ENCODE assay signal across 8 cellular contexts in the genomic region with DNA sequence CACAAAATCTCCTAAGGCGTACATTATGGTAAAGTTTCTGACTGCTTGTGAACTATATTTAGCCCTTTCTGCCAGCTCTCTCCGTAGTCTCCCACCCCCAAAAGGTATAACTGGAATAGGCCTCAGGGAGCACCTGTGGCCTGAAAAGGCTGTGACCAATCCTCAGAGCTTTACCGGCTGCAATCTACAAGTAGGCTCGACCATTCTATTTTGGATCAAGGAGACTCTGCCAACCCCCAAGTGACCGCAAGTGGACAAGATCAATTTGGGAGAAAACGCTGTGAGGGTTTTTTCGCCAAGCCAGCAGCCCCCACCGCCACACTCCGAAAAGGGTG. TPM values are rescaled to one million over a fixed set of nuclear protein-coding genes. Genes with fewer than 3 reads are reported as not detected.
A peak's percentile ranks its signal among the peaks of the same experiment; 100 is the strongest.
DNase-seq lines count a peak whose midpoint lies in the region; TF ChIP-seq lines count a peak whose summit lies in the region.

No MANE protein-coding gene starts in this region.

- no peak for DNase-seq in GM06990 (ENCODE audit: extremely low read depth, insufficient read length)
- no peak for DNase-seq in PC-9
- DNase-seq in epithelial cell of prostate (ENCODE audit: low read depth, low spot score) = no peak
- no peak for DNase-seq in neuronal stem cell (ENCODE audit: low spot score)
- DNase-seq in activated CD4-positive, CD25-positive, alpha-beta regulatory T cell treated with anti-CD3 and anti-CD28 coated beads, Interleukin-2, amount 50 U/mL, for 72 hours = no peak
- DNase-seq in glomerular visceral epithelial cell (ENCODE audit: extremely low spot score) = no peak
- DNase-seq in ureter (ENCODE audit: low spot score) = no peak
- no peak for DNase-seq in stimulated activated CD4-positive, alpha-beta T cell treated with anti-CD3 and anti-CD28 coated beads, Interleukin-4, amount 100 ng/mL, for 1 hour

- H3K9me3 ChIP-seq in PC-9 (ENCODE audit: insufficient read depth, low read depth) (no peaks in the 10 kb centered on the region), neuronal stem cell (replicated peaks in 1 of 2; ENCODE audit: control insufficient read depth in 2 of 2, insufficient read depth in 1 of 2, low read depth in 1 of 2, low read length in 2 of 2) (no peaks in the 10 kb centered on the region)

- H2BK15ac ChIP-seq in neuronal stem cell (ENCODE audit: low read length) = no peak overlapping the region

- peaks cover 27% of the 10 kb centered on the region for H4K20me1 ChIP-seq in PC-9 (ENCODE audit: insufficient read depth)

- H3K23ac ChIP-seq in neuronal stem cell (ENCODE audit: low read depth, low read length, poor library complexity) = no peak overlapping the region

- no peak overlapping the region for H4K8ac ChIP-seq in neuronal stem cell (ENCODE audit: low read depth, low read length)

- H3K14ac ChIP-seq in neuronal stem cell (ENCODE audit: low read length) = peak overlapping the region; percentile 0

- peaks cover 67% of the 10 kb centered on the region for H3F3A ChIP-seq in PC-9 (ENCODE audit: insufficient read depth, low read depth)

- H4K91ac ChIP-seq in neuronal stem cell (ENCODE audit: low read depth, low read length, poor library complexity) = no peak overlapping the region

- no peak overlapping the region for H2BK12ac ChIP-seq in neuronal stem cell (ENCODE audit: low read length)

- H3K9me2 ChIP-seq in PC-9 (ENCODE audit: insufficient read depth) = no peaks in the 10 kb centered on the region

- WGBS in neuronal stem cell (ENCODE audit: extremely low coverage in 2 of 2, insufficient read length in 2 of 2, insufficient replicate concordance in 1 of 2), 2 donors = no CpG with 5 or more reads among the region's 9 CpGs

- H3K79me1 ChIP-seq in neuronal stem cell (ENCODE audit: low read depth, low read length) = peaks cover 3% of the 10 kb centered on the region

- TF ChIP-seq CTCF in GM06990 (IDR thresholded peaks at IDR 0.05; ENCODE audit: insufficient read depth, low read length, poor library complexity, severe bottlenecking) (no peak), PC-9 (conservative IDR thresholded peaks at IDR 0.05) (no peak)

- TSS peak; percentile 25 for BruUV-seq in PC-9 (replicated peaks; lab: Mats Ljungman, UMichigan)

- no peak overlapping the region for H2BK5ac ChIP-seq in neuronal stem cell (ENCODE audit: low read length)

- POLR2A ChIA-PET in PC-9 (lab: Charles Lee; ENCODE audit: unreplicated experiment) = interaction anchor here (0.6 kb wide), 1 partner anchor 50 kb away, joined by 3 read pairs; no protein-coding TSS in a partner anchor

- intact Hi-C loops in PC-9 (cut with micrococcal nuclease; ENCODE audit: unreplicated experiment) = no loop called here

- H3K36me3 ChIP-seq in GM06990 (ENCODE audit: control insufficient read depth, insufficient read depth, low read length) = no peaks in the 10 kb centered on the region
- no peaks in the 10 kb centered on the region for H3K36me3 ChIP-seq in PC-9 (ENCODE audit: low read depth)
- H3K36me3 ChIP-seq in neuronal stem cell (replicated peaks in 1 of 2; ENCODE audit: control insufficient read depth in 2 of 2, insufficient read depth in 2 of 2, low read length in 2 of 2) = no peaks in the 10 kb centered on the region

- peak overlapping the region; percentile 71 for H2AFZ ChIP-seq in PC-9
- H2AFZ ChIP-seq in neuronal stem cell (ENCODE audit: low read length) = peak overlapping the region; percentile 84

- no peak overlapping the region for H3K4ac ChIP-seq in neuronal stem cell (ENCODE audit: low read length)

- H3K4me3 ChIP-seq in GM06990 (replicated peaks; ENCODE audit: low read depth, low read length) (peak overlapping the region; percentile 97), PC-9 (peak overlapping the region; percentile 85), neuronal stem cell (ENCODE audit: low read length in 2 of 2) (peak overlapping the region; percentile 65 to 96)

- H3K27ac ChIP-seq in PC-9 = peak overlapping the region; percentile 58
- H3K27ac ChIP-seq in epithelial cell of prostate = peak overlapping the region; percentile 66
- no peak overlapping the region for H3K27ac ChIP-seq in neuronal stem cell (replicated peaks; ENCODE audit: low read length)

- peak overlapping the region; percentile 88 for H3K4me2 ChIP-seq in PC-9
- H3K4me2 ChIP-seq in neuronal stem cell (ENCODE audit: insufficient read depth, low read length, poor library complexity, severe bottlenecking) = peak overlapping the region; percentile 97

- CTCF ChIA-PET in PC-9 (lab: Charles Lee) = no interaction called here

- H2BK120ac ChIP-seq in neuronal stem cell (ENCODE audit: low read depth, low read length) = no peak overlapping the region

- H3K4me1 ChIP-seq in PC-9 (replicated peaks; ENCODE audit: insufficient read depth) (peaks cover 82% of the 10 kb centered on the region), neuronal stem cell (ENCODE audit: control insufficient read depth in 2 of 2, insufficient read depth in 1 of 2, low read depth in 1 of 2, low read length in 2 of 2) (peaks cover 5 to 9% of the 10 kb centered on the region in 2 donors)

- no peak overlapping the region for H3K18ac ChIP-seq in neuronal stem cell (ENCODE audit: low read length)

- H2AK5ac ChIP-seq in neuronal stem cell (ENCODE audit: low read depth, low read length) = no peak overlapping the region

- H3K79me2 ChIP-seq in PC-9 (ENCODE audit: low read depth) = peaks cover 59% of the 10 kb centered on the region

- no peaks in the 10 kb centered on the region for H3K27me3 ChIP-seq in GM06990 (replicated peaks; ENCODE audit: control insufficient read depth, insufficient read depth, low read length)
- no peaks in the 10 kb centered on the region for H3K27me3 ChIP-seq in PC-9 (ENCODE audit: insufficient read depth, low read depth)
- H3K27me3 ChIP-seq in neuronal stem cell (ENCODE audit: control insufficient read depth in 3 of 3, insufficient read depth in 3 of 3, low read depth in 1 of 3, low read length in 3 of 3) = peaks cover 0 to 16% (median 3%) of the 10 kb centered on the region in 3 experiments

- H3K9ac ChIP-seq in neuronal stem cell (ENCODE audit: low read depth, low read length, poor library complexity) = peak overlapping the region; percentile 87

RNA-seq across cellular contexts. Expression of gene PPTC7, which starts 1.2 kb away (rescaled TPM):
- 16.0 and 18.3 TPM in 2 replicates for total RNA-seq in PC-9 (2021)
- 10.5 TPM for polyA plus RNA-seq in neuronal stem cell (2013, experiment 1 of 2)
- 10.4 TPM for polyA plus RNA-seq in neuronal stem cell (2013, experiment 2 of 2)
- total RNA-seq in ureter = 26.1 TPM

RNA-seq across cellular contexts. Expression of gene TCTN1, which starts 32.0 kb away (rescaled TPM):
- total RNA-seq in PC-9 (2021) = 58.3 and 66.8 TPM in 2 replicates
- polyA plus RNA-seq in neuronal stem cell (2013, experiment 1 of 2) = 71.4 TPM
- polyA plus RNA-seq in neuronal stem cell (2013, experiment 2 of 2) = 67.0 TPM
- 50.0 TPM for total RNA-seq in ureter
